8 cellular contexts compared by ENCODE assay signal in the genomic region with DNA sequence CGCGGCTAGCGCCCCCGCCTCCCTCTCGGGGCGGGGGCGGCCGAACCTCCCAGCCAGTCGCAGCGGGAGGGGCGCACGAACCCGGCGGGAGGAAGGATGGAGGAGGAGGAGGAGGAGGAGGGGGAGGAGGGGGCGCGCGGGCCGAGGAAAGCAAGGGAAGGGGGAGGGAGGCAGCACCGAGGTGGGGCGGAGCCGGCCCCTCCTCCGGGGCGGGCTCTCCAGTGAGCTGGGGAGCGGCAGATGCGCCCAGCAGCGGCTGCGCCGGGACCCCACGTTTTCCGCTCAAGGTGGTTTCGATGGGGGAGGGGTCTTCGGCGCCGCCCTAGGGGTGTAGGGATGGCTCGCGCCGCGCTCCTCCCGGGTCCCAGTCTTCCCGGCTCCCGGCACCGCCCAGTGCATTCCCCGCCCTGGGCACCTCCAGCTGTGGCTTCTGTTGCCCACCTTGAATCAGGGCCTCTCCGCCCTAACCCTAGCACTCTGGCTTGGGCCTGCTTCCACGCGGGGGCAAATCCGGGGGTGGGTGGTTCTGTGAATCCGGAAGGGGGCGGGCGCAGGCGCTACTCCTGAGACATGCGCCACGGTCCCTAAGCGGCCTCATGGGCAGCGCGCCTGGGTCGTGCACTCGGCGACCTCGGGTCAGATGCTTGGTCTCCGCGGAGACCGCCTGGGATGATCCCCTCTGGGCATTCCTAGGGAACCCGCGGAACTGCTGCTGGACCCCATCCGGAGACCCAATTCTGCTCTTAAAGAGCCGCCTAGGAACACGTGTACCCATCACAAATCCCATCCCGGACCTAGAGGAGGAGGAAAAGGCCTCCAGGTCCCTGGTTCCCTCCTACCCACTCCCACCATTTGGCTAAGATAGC. TPM values are rescaled to one million over a fixed set of nuclear protein-coding genes. Genes with fewer than 3 reads are reported as not detected.
DNase-seq lines count a peak whose midpoint lies in the region; ATAC-seq and TF ChIP-seq lines count a peak whose summit lies in the region.

A gene with protein sequence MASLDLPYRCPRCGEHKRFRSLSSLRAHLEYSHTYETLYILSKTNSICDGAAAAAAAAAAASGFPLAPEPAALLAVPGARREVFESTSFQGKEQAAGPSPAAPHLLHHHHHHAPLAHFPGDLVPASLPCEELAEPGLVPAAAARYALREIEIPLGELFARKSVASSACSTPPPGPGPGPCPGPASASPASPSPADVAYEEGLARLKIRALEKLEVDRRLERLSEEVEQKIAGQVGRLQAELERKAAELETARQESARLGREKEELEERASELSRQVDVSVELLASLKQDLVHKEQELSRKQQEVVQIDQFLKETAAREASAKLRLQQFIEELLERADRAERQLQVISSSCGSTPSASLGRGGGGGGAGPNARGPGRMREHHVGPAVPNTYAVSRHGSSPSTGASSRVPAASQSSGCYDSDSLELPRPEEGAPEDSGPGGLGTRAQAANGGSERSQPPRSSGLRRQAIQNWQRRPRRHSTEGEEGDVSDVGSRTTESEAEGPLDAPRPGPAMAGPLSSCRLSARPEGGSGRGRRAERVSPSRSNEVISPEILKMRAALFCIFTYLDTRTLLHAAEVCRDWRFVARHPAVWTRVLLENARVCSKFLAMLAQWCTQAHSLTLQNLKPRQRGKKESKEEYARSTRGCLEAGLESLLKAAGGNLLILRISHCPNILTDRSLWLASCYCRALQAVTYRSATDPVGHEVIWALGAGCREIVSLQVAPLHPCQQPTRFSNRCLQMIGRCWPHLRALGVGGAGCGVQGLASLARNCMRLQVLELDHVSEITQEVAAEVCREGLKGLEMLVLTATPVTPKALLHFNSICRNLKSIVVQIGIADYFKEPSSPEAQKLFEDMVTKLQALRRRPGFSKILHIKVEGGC (minus strand): TSS at position 183 of the 866 bp plus-strand sequence. CDS start 14,848 bp downstream, outside the sequence.

- DNase-seq in Ammon's horn (ENCODE audit: low spot score) = peak; percentile 57
- DNase-seq in NOMO-1 treated with dmso at 0.1 percent for 144 hours (lab: John Stamatoyannopoulos, UW; ENCODE audit: unreplicated experiment) = peak; percentile 61
- peak; percentile 82 for DNase-seq in activated CD8-positive, alpha-beta memory T cell treated with anti-CD3 and anti-CD28 coated beads, Interleukin-2, amount 50 U/mL, for 4 hours
- DNase-seq in esophagus muscularis mucosa (ENCODE audit: extremely low spot score) = no peak
- no peak for DNase-seq in neuronal stem cell (ENCODE audit: low spot score)
- DNase-seq in thoracic aorta (ENCODE audit: low spot score) = no peak

- H2BK15ac ChIP-seq in neuronal stem cell (ENCODE audit: low read length) = peak within 1 kb of the TSS; percentile 41

- H3K36me3 ChIP-seq in esophagus muscularis mucosa = no peaks in the 10 kb centered on the region
- no peaks in the 10 kb centered on the region for H3K36me3 ChIP-seq in neuronal stem cell (replicated peaks in 1 of 2; ENCODE audit: control insufficient read depth in 2 of 2, insufficient read depth in 2 of 2, low read length in 2 of 2)
- no peaks in the 10 kb centered on the region for H3K36me3 ChIP-seq in thoracic aorta

- H3K4ac ChIP-seq in neuronal stem cell (ENCODE audit: low read length) = no peak within 1 kb of the TSS

- H2BK12ac ChIP-seq in neuronal stem cell (ENCODE audit: low read length) = peak within 1 kb of the TSS; percentile 68

- no peaks in the 10 kb centered on the region for H3K79me1 ChIP-seq in neuronal stem cell (ENCODE audit: low read depth, low read length)

- no peak within 1 kb of the TSS for H2BK120ac ChIP-seq in neuronal stem cell (ENCODE audit: low read depth, low read length)

- peak within 1 kb of the TSS; percentile 88 for H3K18ac ChIP-seq in neuronal stem cell (ENCODE audit: low read length)

- H3K23ac ChIP-seq in neuronal stem cell (ENCODE audit: low read depth, low read length, poor library complexity) = peak within 1 kb of the TSS; percentile 80

- peaks cover 0 to 53% (median 0%) of the 10 kb centered on the region in 4 donors for H3K27me3 ChIP-seq in esophagus muscularis mucosa
- H3K27me3 ChIP-seq in neuronal stem cell (ENCODE audit: control insufficient read depth in 3 of 3, insufficient read depth in 3 of 3, low read depth in 1 of 3, low read length in 3 of 3) = peaks cover 0 to 46% (median 22%) of the 10 kb centered on the region in 3 experiments
- no peaks in the 10 kb centered on the region for H3K27me3 ChIP-seq in thoracic aorta (replicated peaks; ENCODE audit: insufficient read depth)

- H3K27ac ChIP-seq in esophagus muscularis mucosa (replicated peaks in 1 of 4) (peak within 1 kb of the TSS in 1 of 4 donors; percentile 22), neuronal stem cell (replicated peaks; ENCODE audit: low read length) (no peak within 1 kb of the TSS), thoracic aorta (no peak within 1 kb of the TSS)

- H2AFZ ChIP-seq in neuronal stem cell (ENCODE audit: low read length) = peak within 1 kb of the TSS; percentile 98

- peak within 1 kb of the TSS; percentile 25 for H3K14ac ChIP-seq in neuronal stem cell (ENCODE audit: low read length)

- ATAC-seq in GM18907 (IDR thresholded peaks at IDR 0.05; ENCODE audit: unreplicated experiment) (peak; percentile 79), HG03103 (IDR thresholded peaks at IDR 0.05; ENCODE audit: low read depth, unreplicated experiment) (peak; percentile 58), thoracic aorta (ENCODE audit: insufficient number of reproducible peaks, low FRiP score, low read depth) (no peak)

- TF ChIP-seq CTCF in esophagus muscularis mucosa (IDR thresholded peaks at IDR 0.05) (no peak), thoracic aorta (IDR thresholded peaks at IDR 0.05) (no peak)

- peak within 1 kb of the TSS; percentile 85 for H3K4me2 ChIP-seq in neuronal stem cell (ENCODE audit: insufficient read depth, low read length, poor library complexity, severe bottlenecking)

- peak within 1 kb of the TSS; percentile 82 for H3K9ac ChIP-seq in neuronal stem cell (ENCODE audit: low read depth, low read length, poor library complexity)

- peak within 1 kb of the TSS; percentile 3 for H2AK5ac ChIP-seq in neuronal stem cell (ENCODE audit: low read depth, low read length)

- peaks cover 10 to 26% (median 22%) of the 10 kb centered on the region in 4 donors for H3K4me1 ChIP-seq in esophagus muscularis mucosa
- peaks cover 5 to 12% of the 10 kb centered on the region in 2 donors for H3K4me1 ChIP-seq in neuronal stem cell (ENCODE audit: control insufficient read depth in 2 of 2, insufficient read depth in 1 of 2, low read depth in 1 of 2, low read length in 2 of 2)
- peaks cover 0 to 15% of the 10 kb centered on the region in 2 donors for H3K4me1 ChIP-seq in thoracic aorta (ENCODE audit: control insufficient read depth in 1 of 2, low read depth in 2 of 2)

- intact Hi-C loops in esophagus muscularis mucosa (cut with DNase I) = no loop called here

- no peak within 1 kb of the TSS for H4K8ac ChIP-seq in neuronal stem cell (ENCODE audit: low read depth, low read length)

- H3K9me3 ChIP-seq in esophagus muscularis mucosa (no peaks in the 10 kb centered on the region), neuronal stem cell (replicated peaks in 1 of 2; ENCODE audit: control insufficient read depth in 2 of 2, insufficient read depth in 1 of 2, low read depth in 1 of 2, low read length in 2 of 2) (peaks cover 0 to 2% of the 10 kb centered on the region in 2 donors), thoracic aorta (no peaks in the 10 kb centered on the region)

- H4K91ac ChIP-seq in neuronal stem cell (ENCODE audit: low read depth, low read length, poor library complexity) = no peak within 1 kb of the TSS

- H2BK5ac ChIP-seq in neuronal stem cell (ENCODE audit: low read length) = no peak within 1 kb of the TSS

- peak within 1 kb of the TSS; percentile 64 to 82 (median 74) for H3K4me3 ChIP-seq in esophagus muscularis mucosa
- peak within 1 kb of the TSS; percentile 75 to 92 for H3K4me3 ChIP-seq in neuronal stem cell (ENCODE audit: low read length in 2 of 2)
- H3K4me3 ChIP-seq in thoracic aorta = peak within 1 kb of the TSS; percentile 86

- TF ChIP-seq EP300 in esophagus muscularis mucosa (IDR thresholded peaks at IDR 0.05) = no peak

- TF ChIP-seq POLR2A in esophagus muscularis mucosa (IDR thresholded peaks at IDR 0.05; ENCODE audit: low read depth) = no peak

- 12% methylated on average over 5 of the region's 69 CpGs for WGBS in esophagus muscularis mucosa
- WGBS in neuronal stem cell (ENCODE audit: extremely low coverage in 2 of 2, insufficient read length in 2 of 2, insufficient replicate concordance in 1 of 2), 2 donors = no CpG with 5 or more reads among the region's 69 CpGs

RNA-seq across cellular contexts. Expression of the gene that starts here (rescaled TPM):
- total RNA-seq in esophagus muscularis mucosa = 1 to 10 TPM; 1.7 to 6.0 (median 4.2) TPM
- 3.3 TPM for polyA plus RNA-seq in neuronal stem cell (2013, experiment 1 of 2)
- polyA plus RNA-seq in neuronal stem cell (2013, experiment 2 of 2) = 3.3 TPM
- 1 to 10 TPM; 3.5 to 6.1 TPM for total RNA-seq in thoracic aorta

Comparison
In these comparisons a context has a peak if more than half of its experiments do, and no peak if none do; other contexts are left out.
1. DNase-seq: peak in Ammon's horn (single experiment), NOMO-1 treated with dmso at 0.1 percent for 144 hours (single experiment) and activated CD8-positive, alpha-beta memory T cell treated with anti-CD3 and anti-CD28 coated beads, Interleukin-2, amount 50 U/mL, for 4 hours (single experiment); none in esophagus muscularis mucosa (single experiment), neuronal stem cell (single experiment) and thoracic aorta (single experiment).
2. Peak in every context shown above with its lines, with median percentiles within 50 percentile points of each other: H3K4me3 ChIP-seq.